Comparison of ENCODE assay signal across 1 cellular context in genomic region chr2:171141320-171141719, GRCh38.
TF ChIP-seq lines count a peak whose summit lies in the region.

No MANE protein-coding gene starts in this region.

TF ChIP-seq in K562, 482 proteins besides CTCF, POLR2A, EP300 and RAD21 (continued from another document):
- TF ChIP-seq ZNF277 (CRISPR knock-in tag; IDR thresholded peaks at IDR 0.05; ENCODE audit: borderline replicate concordance) (no peak), NCOR1 (IDR thresholded peaks at IDR 0.05) (0 out of 2 replicates have a peak, but pooled peaks have one; percentile 7), HDAC2 (IDR thresholded peaks at IDR 0.05) (peak; percentile 28; the same call in 1 of the 2 replicates), BRD9 (IDR thresholded peaks at IDR 0.05; ENCODE audit: low read depth, partially characterized antibody) (peak; percentile 38), MLX (CRISPR knock-in tag; conservative IDR thresholded peaks at IDR 0.05) (no peak), MEF2D (tag; conservative IDR thresholded peaks at IDR 0.05; ENCODE audit: low read depth) (no peak), EHMT2 (IDR thresholded peaks at IDR 0.05) (0 out of 2 replicates have a peak, but pooled peaks have one; percentile 42), POU5F1 (IDR thresholded peaks at IDR 0.05; ENCODE audit: borderline replicate concordance, low read depth, low read length, partially characterized antibody) (no peak), ZNF12 (CRISPR knock-in tag; IDR thresholded peaks at IDR 0.05) (no peak), NFIC (IDR thresholded peaks at IDR 0.05) (no peak), ZNF764 (CRISPR knock-in tag; IDR thresholded peaks at IDR 0.05; ENCODE audit: low read depth) (no peak), ELF4 (CRISPR knock-in tag; IDR thresholded peaks at IDR 0.05) (peak; percentile 35; the same call in 1 of the 2 replicates), JUND (IDR thresholded peaks at IDR 0.05; ENCODE audit: borderline replicate concordance, low read depth, low read length) (no peak), JUND (tag; IDR thresholded peaks at IDR 0.05; ENCODE audit: borderline replicate concordance, low read depth, low read length) (no peak; the same call in 2 of the 3 replicates), SMARCE1 (IDR thresholded peaks at IDR 0.05) (peak; percentile 73; the same call in 1 of the 2 replicates), RBFOX2 (IDR thresholded peaks at IDR 0.05; ENCODE audit: low read depth, low read length) (no peak), HDAC3 (IDR thresholded peaks at IDR 0.05; ENCODE audit: borderline replicate concordance, partially characterized antibody) (no peak), TFAM (CRISPR knock-in tag; conservative IDR thresholded peaks at IDR 0.05) (no peak), ZNF507 (tag; conservative IDR thresholded peaks at IDR 0.05) (no peak), HLTF (IDR thresholded peaks at IDR 0.05) (no peak), GTF2A2 (tag; IDR thresholded peaks at IDR 0.05) (no peak), MTA3 (IDR thresholded peaks at IDR 0.05; ENCODE audit: borderline replicate concordance) (no peak), MYBL2 (IDR thresholded peaks at IDR 0.05; ENCODE audit: low read depth) (peak; percentile 19; the same call in 1 of the 2 replicates), MYBL2 (CRISPR knock-in tag; IDR thresholded peaks at IDR 0.05; ENCODE audit: borderline replicate concordance) (no peak), ZNF121 (CRISPR knock-in tag; conservative IDR thresholded peaks at IDR 0.05) (no peak), ZFPM2 (CRISPR knock-in tag; IDR thresholded peaks at IDR 0.05) (no peak), GATA2 (CRISPR knock-in tag; IDR thresholded peaks at IDR 0.05) (peak; percentile 58; the same call in 1 of the 2 replicates), FOXA3 (CRISPR knock-in tag; conservative IDR thresholded peaks at IDR 0.05 in 1 of 2, IDR thresholded peaks at IDR 0.05 in 1 of 2) (no peak; a peak in 1 of 4 replicates), POLR2AphosphoS5 (IDR thresholded peaks at IDR 0.05; ENCODE audit: control insufficient read depth, insufficient read depth, low read depth, low read length) (no peak), ARID1B (IDR thresholded peaks at IDR 0.05) (peak; percentile 70), SMARCA5 (IDR thresholded peaks at IDR 0.05) (peak; percentile 21; the same call in 1 of the 2 replicates), BRD4 (IDR thresholded peaks at IDR 0.05) (no peak), ZNF146 (CRISPR knock-in tag; IDR thresholded peaks at IDR 0.05; ENCODE audit: unreplicated experiment) (no peak), NR2C2 (CRISPR knock-in tag; IDR thresholded peaks at IDR 0.05) (no peak), NR2C2 (tag; IDR thresholded peaks at IDR 0.05) (no peak), YBX1 (IDR thresholded peaks at IDR 0.05) (no peak), RREB1 (CRISPR knock-in tag; IDR thresholded peaks at IDR 0.05) (no peak), HDAC1 (IDR thresholded peaks at IDR 0.05) (0 out of 4 replicates have a peak, but pooled peaks of 1 of the 2 experiments have one; percentile 41), ZNF586 (CRISPR knock-in tag; conservative IDR thresholded peaks at IDR 0.05) (no peak), ZNF384 (IDR thresholded peaks at IDR 0.05; ENCODE audit: low read depth, low read length) (0 out of 2 replicates have a peak, but pooled peaks have one; percentile 11), ATF1 (CRISPR knock-in tag; IDR thresholded peaks at IDR 0.05) (no peak), ATF1 (tag; IDR thresholded peaks at IDR 0.05) (peak; percentile 76)
- TF ChIP-seq, protein P1, sequence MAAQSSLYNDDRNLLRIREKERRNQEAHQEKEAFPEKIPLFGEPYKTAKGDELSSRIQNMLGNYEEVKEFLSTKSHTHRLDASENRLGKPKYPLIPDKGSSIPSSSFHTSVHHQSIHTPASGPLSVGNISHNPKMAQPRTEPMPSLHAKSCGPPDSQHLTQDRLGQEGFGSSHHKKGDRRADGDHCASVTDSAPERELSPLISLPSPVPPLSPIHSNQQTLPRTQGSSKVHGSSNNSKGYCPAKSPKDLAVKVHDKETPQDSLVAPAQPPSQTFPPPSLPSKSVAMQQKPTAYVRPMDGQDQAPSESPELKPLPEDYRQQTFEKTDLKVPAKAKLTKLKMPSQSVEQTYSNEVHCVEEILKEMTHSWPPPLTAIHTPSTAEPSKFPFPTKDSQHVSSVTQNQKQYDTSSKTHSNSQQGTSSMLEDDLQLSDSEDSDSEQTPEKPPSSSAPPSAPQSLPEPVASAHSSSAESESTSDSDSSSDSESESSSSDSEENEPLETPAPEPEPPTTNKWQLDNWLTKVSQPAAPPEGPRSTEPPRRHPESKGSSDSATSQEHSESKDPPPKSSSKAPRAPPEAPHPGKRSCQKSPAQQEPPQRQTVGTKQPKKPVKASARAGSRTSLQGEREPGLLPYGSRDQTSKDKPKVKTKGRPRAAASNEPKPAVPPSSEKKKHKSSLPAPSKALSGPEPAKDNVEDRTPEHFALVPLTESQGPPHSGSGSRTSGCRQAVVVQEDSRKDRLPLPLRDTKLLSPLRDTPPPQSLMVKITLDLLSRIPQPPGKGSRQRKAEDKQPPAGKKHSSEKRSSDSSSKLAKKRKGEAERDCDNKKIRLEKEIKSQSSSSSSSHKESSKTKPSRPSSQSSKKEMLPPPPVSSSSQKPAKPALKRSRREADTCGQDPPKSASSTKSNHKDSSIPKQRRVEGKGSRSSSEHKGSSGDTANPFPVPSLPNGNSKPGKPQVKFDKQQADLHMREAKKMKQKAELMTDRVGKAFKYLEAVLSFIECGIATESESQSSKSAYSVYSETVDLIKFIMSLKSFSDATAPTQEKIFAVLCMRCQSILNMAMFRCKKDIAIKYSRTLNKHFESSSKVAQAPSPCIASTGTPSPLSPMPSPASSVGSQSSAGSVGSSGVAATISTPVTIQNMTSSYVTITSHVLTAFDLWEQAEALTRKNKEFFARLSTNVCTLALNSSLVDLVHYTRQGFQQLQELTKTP (IDR thresholded peaks at IDR 0.05; ENCODE audit: low read depth in 1 of 2, partially characterized antibody in 2 of 2) = peak in 1 of 2 experiments; percentile 41
